In genomic region chrX:125577479-125577878, GRCh38 we compare ENCODE assay signal across 10 cellular contexts.
"Had no signal": no experiment of that assay in that cellular context is flagged by ENCODE, and none has a peak within 500 bp of the region (broad histone marks: within the 10 kb centered on the region; RNA-seq: fewer than 3 reads in every experiment).

No MANE protein-coding gene starts in this region.

- H3K9ac ChIP-seq: GM23248 had no signal

- FAIRE-seq: H54 had no signal

- H3K27ac ChIP-seq: GM23248 had no signal

- H3K4me3 Mint-ChIP-seq: GM23338, H9, HFFc6 had no signal

- H3K9me3 ChIP-seq: HAP-1 had no signal

- H3K4me3 ChIP-seq: GM23248, GM23338, HAP-1 had no signal

- ATAC-seq: GM23338, HCT116 had no signal

- H3K4me1 Mint-ChIP-seq: GM23338 had no signal

- H3K27ac Mint-ChIP-seq: GM23338, H9, HFFc6 had no signal

- H3K4me2 ChIP-seq: GM23338 had no signal

- H3K9me3 Mint-ChIP-seq: GM23338 had no signal

- H2AFZ ChIP-seq: GM23248, GM23338 had no signal

- DNase-seq: GM23248, GOT3, H7, H9, HCEC 1CT, HFFc6 had no signal

- H3K36me3 ChIP-seq: HAP-1 had no signal
